8 cellular contexts compared by ENCODE assay signal in the genomic region with DNA sequence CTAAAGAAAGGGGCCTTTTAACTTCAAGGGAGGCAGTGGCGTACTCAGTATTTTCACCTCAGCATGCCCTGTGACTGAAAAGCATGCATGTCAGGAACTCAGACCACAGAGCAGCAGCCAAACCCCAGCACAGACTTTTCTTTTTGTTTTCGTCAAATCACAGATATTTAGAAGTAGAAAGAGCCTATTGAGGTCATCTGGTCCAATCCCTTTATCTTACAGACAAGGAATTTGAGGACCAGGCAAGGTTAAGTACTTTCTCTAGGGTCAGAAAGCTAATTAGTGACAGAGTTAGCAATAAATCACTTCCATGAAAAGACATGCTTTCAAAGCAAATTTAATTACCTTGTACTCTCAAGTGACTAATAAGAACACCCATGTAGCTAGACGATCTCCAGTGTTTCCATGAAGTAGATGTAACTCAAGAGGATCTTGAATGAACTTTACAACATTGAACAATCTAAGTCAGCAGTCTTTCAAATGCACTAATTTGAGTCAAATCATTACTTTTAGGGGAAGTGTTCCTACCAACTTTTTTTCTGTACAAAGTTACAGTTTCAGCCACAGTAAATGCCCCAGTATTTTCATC. TPM values are rescaled to one million over a fixed set of nuclear protein-coding genes. Genes with fewer than 3 reads are reported as not detected.
DNase-seq lines count a peak whose midpoint lies in the region; ATAC-seq and TF ChIP-seq lines count a peak whose summit lies in the region.

No MANE protein-coding gene starts in this region.

- H3K27me3 ChIP-seq in mesenchymal stem cell (ENCODE audit: control insufficient read depth in 1 of 2, insufficient read depth in 1 of 2, low read length in 2 of 2) (no peaks in the 10 kb centered on the region), transverse colon (no peaks in the 10 kb centered on the region)

- no peak overlapping the region for H3K4me2 ChIP-seq in mesenchymal stem cell (ENCODE audit: low read length, poor library complexity, severe bottlenecking)

- H3K9ac ChIP-seq in mesenchymal stem cell (ENCODE audit: low read length) = no peak overlapping the region

- no peak overlapping the region for H3K23ac ChIP-seq in mesenchymal stem cell (ENCODE audit: low read length in 2 of 2)

- no peak overlapping the region for H3K4me3 ChIP-seq in mesenchymal stem cell (ENCODE audit: insufficient read depth in 1 of 2, low read depth in 1 of 2, low read length in 2 of 2)
- no peak overlapping the region for H3K4me3 ChIP-seq in transverse colon

- H3K14ac ChIP-seq in mesenchymal stem cell (ENCODE audit: low read length in 2 of 2) = no peak overlapping the region

- no peak overlapping the region for H4K91ac ChIP-seq in mesenchymal stem cell (ENCODE audit: low read length)

- DNase-seq in MV-4-11 (lab: John Stamatoyannopoulos, UW) (peak; percentile 31), mesenchymal stem cell (peak; percentile 47), NCI-H748 treated with DMSO at 0.1 percent for 48 hours (lab: John Stamatoyannopoulos, UW) (no peak), transverse colon (no peak), NCI-H2029 (lab: John Stamatoyannopoulos, UW) (no peak), NCI-H526 treated with DMSO at 0.1 percent for 48 hours (lab: John Stamatoyannopoulos, UW) (no peak)

- H3K36me3 ChIP-seq in mesenchymal stem cell (ENCODE audit: control insufficient read depth in 1 of 2, insufficient read depth in 2 of 2, low read depth in 1 of 2, low read length in 2 of 2) = peaks cover 0 to 66% of the 10 kb centered on the region in 2 experiments
- H3K36me3 ChIP-seq in transverse colon = no peaks in the 10 kb centered on the region

- H2AFZ ChIP-seq in mesenchymal stem cell (ENCODE audit: low read depth, low read length) = no peak overlapping the region

- no peak overlapping the region for H2BK15ac ChIP-seq in mesenchymal stem cell (ENCODE audit: low read depth, poor library complexity, severe bottlenecking)

- H2BK120ac ChIP-seq in mesenchymal stem cell (ENCODE audit: low read depth, low read length) = no peak overlapping the region

- ATAC-seq in GM18519 (IDR thresholded peaks at IDR 0.05; ENCODE audit: low FRiP score, unreplicated experiment) (peak; percentile 98), GM21786 (IDR thresholded peaks at IDR 0.05; ENCODE audit: unreplicated experiment) (peak; percentile 98)

- H2BK5ac ChIP-seq in mesenchymal stem cell (ENCODE audit: low read depth, low read length, poor library complexity, severe bottlenecking) = no peak overlapping the region

- intact Hi-C loops in transverse colon (cut with DNase I; ENCODE audit: low total_unique reads) = no loop called here

- no peak overlapping the region for H2BK12ac ChIP-seq in mesenchymal stem cell (ENCODE audit: low read length in 2 of 2)

- H3K27ac ChIP-seq in mesenchymal stem cell (ENCODE audit: low read length, poor library complexity, severe bottlenecking) (no peak overlapping the region), transverse colon (peak overlapping the region in 1 of 4 donors; percentile 45)

- no peak overlapping the region for H3K4ac ChIP-seq in mesenchymal stem cell (ENCODE audit: low read depth in 1 of 2, low read length in 2 of 2)

- H3K4me1 ChIP-seq in mesenchymal stem cell (ENCODE audit: control insufficient read depth, insufficient read depth, low read depth, low read length) = no peaks in the 10 kb centered on the region
- no peaks in the 10 kb centered on the region for H3K4me1 ChIP-seq in transverse colon

- no peak for TF ChIP-seq POLR2A in transverse colon (IDR thresholded peaks at IDR 0.05)

- no peak overlapping the region for H2AK5ac ChIP-seq in mesenchymal stem cell (ENCODE audit: low read length, severe bottlenecking)

- in situ Hi-C loops in transverse colon (cut with MboI; ENCODE audit: low pct_ligation_motif_present in 1 of 4, low pct_unique_long_range_greater_than_20kb in 1 of 4, low sequenced_read_pairs in 3 of 4) = no loop called here

- H3K79me1 ChIP-seq in mesenchymal stem cell (replicated peaks; ENCODE audit: low read length, poor library complexity, severe bottlenecking) = no peaks in the 10 kb centered on the region

- no peaks in the 10 kb centered on the region for H3K9me3 ChIP-seq in mesenchymal stem cell (ENCODE audit: control insufficient read depth, low read length)
- no peaks in the 10 kb centered on the region for H3K9me3 ChIP-seq in transverse colon

- TF ChIP-seq EP300 in transverse colon (IDR thresholded peaks at IDR 0.05; ENCODE audit: low read depth) = no peak

- no peak for TF ChIP-seq CTCF in transverse colon (IDR thresholded peaks at IDR 0.05)

- no peak overlapping the region for H3K18ac ChIP-seq in mesenchymal stem cell (ENCODE audit: low read depth in 1 of 2, low read length in 2 of 2)

- WGBS in mesenchymal stem cell = 10% methylated on average over 2 of the region's 3 CpGs
- WGBS in transverse colon (ENCODE audit: low coverage in 1 of 2), 2 donors = 39 to 45% methylated on average over 2 to 3 of the region's 3 CpGs

- H4K8ac ChIP-seq in mesenchymal stem cell (ENCODE audit: low read length) = no peak overlapping the region

RNA-seq across cellular contexts. Expression of a gene that starts 35.9 kb away (rescaled TPM):
- polyA plus RNA-seq in mesenchymal stem cell (2013, experiment 1 of 2) = 30.8 TPM
- 32.3 TPM for polyA plus RNA-seq in mesenchymal stem cell (2013, experiment 2 of 2)
- total RNA-seq in transverse colon = 10 to 100 TPM in 1 of 4 donors, 1 to 10 TPM in 2, not detected in 1; 5.5 to 16.3 (median 8.3) TPM

Comparison
In these comparisons a context has a peak if more than half of its experiments do, and no peak if none do; other contexts are left out.
1. DNase-seq: peak in MV-4-11 (single experiment) and mesenchymal stem cell (single experiment); none in NCI-H748 treated with DMSO at 0.1 percent for 48 hours (single experiment), transverse colon (single experiment), NCI-H2029 (single experiment) and NCI-H526 treated with DMSO at 0.1 percent for 48 hours (single experiment).